ENCODE assay signal across 11 cellular contexts in genomic region chr9:126791406-126792230, GRCh38. TPM values are rescaled to one million over a fixed set of nuclear protein-coding genes. Genes with fewer than 3 reads are reported as not detected.
A peak's percentile ranks its signal among the peaks of the same experiment; 100 is the strongest.
DNase-seq lines count a peak whose midpoint lies in the region; ATAC-seq and TF ChIP-seq lines count a peak whose summit lies in the region.
"Had no signal": no experiment of that assay in that cellular context is flagged by ENCODE, and none has a peak within 500 bp of the region (broad histone marks: within the 10 kb centered on the region; RNA-seq: fewer than 3 reads in every experiment).

No MANE protein-coding gene starts in this region.

- no peaks in the 10 kb centered on the region for H3K27me3 ChIP-seq in MG63
- peaks cover 10% of the 10 kb centered on the region for H3K27me3 ChIP-seq in colonic mucosa

- no peak overlapping the region for H3K27ac ChIP-seq in colonic mucosa

- no peak overlapping the region for H3K9ac ChIP-seq in colonic mucosa (ENCODE audit: low read depth in 2 of 2, low read length in 2 of 2)

- DNase-seq in CD1c-positive myeloid dendritic cell (ENCODE audit: extremely low spot score), result peak; percentile 38
- DNase-seq in MG63, result peak; percentile 80
- peak; percentile 4 for DNase-seq in colonic mucosa
- DNase-seq in mucosa of descending colon, result no peak
- DNase-seq in ecto neural progenitor cell (ENCODE audit: low spot score), result no peak
- no peak for DNase-seq in NCI-H2227 treated with DMSO at 0.1 percent for 48 hours (lab: John Stamatoyannopoulos, UW)
- no peak for DNase-seq in activated T-cell treated with anti-CD3 and anti-CD28 coated beads for 4 hours
- DNase-seq: central memory CD4-positive, alpha-beta T cell; left cardiac atrium; NCI-H446 treated with DMSO at 0.1 percent for 48 hours had no signal

- intact Hi-C loops in colonic mucosa (cut with DNase I), result no loop called here
- intact Hi-C loops in mucosa of descending colon (cut with DNase I, micrococcal nuclease), result no loop called here

- ATAC-seq in mucosa of descending colon (peak; percentile 8), GM19035 (IDR thresholded peaks at IDR 0.05; ENCODE audit: unreplicated experiment) (no peak)
- ATAC-seq: left cardiac atrium had no signal

- H3K4me1 ChIP-seq in colonic mucosa (no peaks in the 10 kb centered on the region), mucosa of descending colon (ENCODE audit: low read depth) (no peaks in the 10 kb centered on the region)

- TF ChIP-seq CTCF in colonic mucosa (IDR thresholded peaks at IDR 0.05), result no peak
- TF ChIP-seq CTCF in mucosa of descending colon (IDR thresholded peaks at IDR 0.05), result no peak

- no peaks in the 10 kb centered on the region for H3K36me3 ChIP-seq in MG63
- H3K36me3 ChIP-seq in colonic mucosa, result no peaks in the 10 kb centered on the region
- no peaks in the 10 kb centered on the region for H3K36me3 ChIP-seq in mucosa of descending colon (ENCODE audit: low read depth)

- H3K4me3 ChIP-seq in MG63 (no peak overlapping the region), colonic mucosa (no peak overlapping the region), mucosa of descending colon (no peak overlapping the region)

- H3K9me3 ChIP-seq in MG63 (no peaks in the 10 kb centered on the region), colonic mucosa (no peaks in the 10 kb centered on the region), mucosa of descending colon (no peaks in the 10 kb centered on the region)

RNA-seq across cellular contexts. Expression of gene ZBTB43, which starts 13.2 kb away (rescaled TPM):
- total RNA-seq in MG63 (2014; rRNA removed; shearing (Covaris generic); ENCODE audit: low replicate concordance), result 3.2 and 3.8 TPM in 2 replicates
- 10 to 100 TPM; 16.3 to 18.5 TPM for total RNA-seq in colonic mucosa
- total RNA-seq in mucosa of descending colon, result 10 to 100 TPM; 18.8 to 24.0 (median 21.7) TPM

Comparison
In these comparisons a context has a peak if more than half of its experiments do, and no peak if none do; other contexts are left out.
1. DNase-seq: peak in CD1c-positive myeloid dendritic cell (single experiment), MG63 (single experiment) and colonic mucosa (single experiment); none in mucosa of descending colon (0 of 3), ecto neural progenitor cell (single experiment), NCI-H2227 treated with DMSO at 0.1 percent for 48 hours (single experiment) and activated T-cell treated with anti-CD3 and anti-CD28 coated beads for 4 hours (single experiment).